In the genomic region with DNA sequence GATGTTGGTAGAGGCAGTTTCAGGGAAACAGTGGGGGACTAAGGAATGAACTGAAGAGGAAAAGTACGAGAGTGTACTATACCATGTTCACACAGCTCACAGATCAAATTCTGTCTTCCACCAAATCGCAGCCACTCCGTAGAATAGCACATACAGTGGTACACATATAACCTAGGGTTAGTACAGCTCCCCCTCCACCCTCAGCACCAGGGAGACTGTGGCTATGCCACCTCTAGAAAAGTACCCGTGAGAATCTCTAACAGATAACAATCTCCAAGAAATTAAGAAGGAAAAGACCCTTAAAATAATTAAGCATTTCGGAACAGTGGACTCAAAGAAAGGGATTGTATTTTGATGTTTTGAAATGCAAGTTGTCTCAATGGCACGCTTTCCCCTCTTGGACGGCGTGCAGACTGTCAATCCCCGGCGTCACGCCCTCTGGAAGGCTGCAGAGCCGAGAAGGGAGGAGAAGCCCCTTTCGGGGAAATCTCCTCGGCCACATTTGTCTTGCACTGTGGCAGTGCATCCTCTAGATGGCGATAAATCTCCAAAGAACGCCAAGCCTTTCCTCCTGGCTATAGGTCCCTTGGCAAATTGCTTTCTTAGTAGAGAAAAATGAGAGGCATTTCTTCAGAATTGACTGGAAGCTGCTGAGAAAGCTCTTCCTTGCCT, we compare ENCODE assay signal across 8 cellular contexts.
A peak's percentile ranks its signal among the peaks of the same experiment; 100 is the strongest.
DNase-seq lines count a peak whose midpoint lies in the region; ATAC-seq and TF ChIP-seq lines count a peak whose summit lies in the region.

No MANE protein-coding gene starts in this region.

- H4K20me1 ChIP-seq in DND-41 (ENCODE audit: insufficient read depth, low read length) (no peaks in the 10 kb centered on the region), OCI-LY3 (ENCODE audit: insufficient read depth, low read length) (no peaks in the 10 kb centered on the region)

- 0 out of 2 replicates have a peak overlapping the region, but pooled peaks have one; percentile 15 for H2AFZ ChIP-seq in DND-41 (ENCODE audit: low read depth, low read length)
- H2AFZ ChIP-seq in OCI-LY3 (ENCODE audit: low read depth, low read length): peak overlapping the region; percentile 67

- H3K27me3 ChIP-seq in DND-41 (ENCODE audit: insufficient read depth, low read length, poor library complexity): peaks cover 5% of the 10 kb centered on the region
- 0 out of 2 replicates have a peak, but pooled peaks cover 9% of the 10 kb centered on the region for H3K27me3 ChIP-seq in OCI-LY3 (ENCODE audit: low read depth, low read length)
- H3K27me3 ChIP-seq in foreskin keratinocyte: peaks cover 17% of the 10 kb centered on the region

- H3K36me3 ChIP-seq in DND-41 (ENCODE audit: insufficient read depth, low read length) (no peaks in the 10 kb centered on the region), OCI-LY3 (replicated peaks; ENCODE audit: low read depth, low read length) (no peaks in the 10 kb centered on the region)

- H3K79me2 ChIP-seq in DND-41 (ENCODE audit: insufficient read depth, low read length) (no peaks in the 10 kb centered on the region), OCI-LY3 (ENCODE audit: low read length) (no peaks in the 10 kb centered on the region)

- TF ChIP-seq CTCF in DND-41 (IDR thresholded peaks at IDR 0.05; ENCODE audit: borderline replicate concordance, extremely low read depth, low read length, poor library complexity, severe bottlenecking) (peak; percentile 90), OCI-LY3 (IDR thresholded peaks at IDR 0.05; ENCODE audit: low read depth, low read length) (peak; percentile 61), foreskin keratinocyte (conservative IDR thresholded peaks at IDR 0.05) (peak; percentile 74), omental fat pad (IDR thresholded peaks at IDR 0.05) (peak in 1 of 3 donors; percentile 42)

- no peaks in the 10 kb centered on the region for H3K36me3 Mint-ChIP-seq in activated T-helper 1 cell treated with anti-CD3 and anti-CD28 coated beads, Interleukin-12 subunit alpha, Interleukin-12 subunit beta, Interleukin-2, Interleukin-4 antibody, amounts not matched to agents 30 ng/mL and 10 ng/mL and 1 ng/mL, durations not matched to agents 14 hours and 24 hours and 36 hours (ENCODE audit: low read depth)

- no peak overlapping the region for H3K27ac Mint-ChIP-seq in activated T-helper 1 cell treated with anti-CD3 and anti-CD28 coated beads, Interleukin-12 subunit alpha, Interleukin-12 subunit beta, Interleukin-2, Interleukin-4 antibody, amounts not matched to agents 30 ng/mL and 10 ng/mL and 1 ng/mL, durations not matched to agents 14 hours and 24 hours and 36 hours

- H3K9me3 ChIP-seq in DND-41 (ENCODE audit: insufficient read depth, low read length, severe bottlenecking): no peaks in the 10 kb centered on the region
- H3K9me3 ChIP-seq in OCI-LY3 (ENCODE audit: insufficient read depth, low read length): no peaks in the 10 kb centered on the region

- H3K27ac ChIP-seq in DND-41 (ENCODE audit: low read length) (no peak overlapping the region), OCI-LY3 (ENCODE audit: low read length) (no peak overlapping the region), foreskin keratinocyte (no peak overlapping the region)

- H3K4me3 Mint-ChIP-seq in activated T-helper 1 cell treated with anti-CD3 and anti-CD28 coated beads, Interleukin-12 subunit alpha, Interleukin-12 subunit beta, Interleukin-2, Interleukin-4 antibody, amounts not matched to agents 30 ng/mL and 10 ng/mL and 1 ng/mL, durations not matched to agents 14 hours and 24 hours and 36 hours: no peak overlapping the region

- H3K4me3 ChIP-seq in DND-41 (ENCODE audit: low read depth in 1 of 2, low read length in 2 of 2) (no peak overlapping the region), OCI-LY3 (ENCODE audit: low read length) (peak overlapping the region; percentile 51)

- peaks cover 12% of the 10 kb centered on the region for H3K4me1 Mint-ChIP-seq in activated T-helper 1 cell treated with anti-CD3 and anti-CD28 coated beads, Interleukin-12 subunit alpha, Interleukin-12 subunit beta, Interleukin-2, Interleukin-4 antibody, amounts not matched to agents 30 ng/mL and 10 ng/mL and 1 ng/mL, durations not matched to agents 14 hours and 24 hours and 36 hours (ENCODE audit: low read depth)

- H3K9ac ChIP-seq in DND-41 (ENCODE audit: low read depth, low read length) (no peak overlapping the region), OCI-LY3 (ENCODE audit: low read length) (no peak overlapping the region)

- DNase-seq in DND-41 (peak; percentile 60), foreskin keratinocyte (peak; percentile 9 to 42), omental fat pad (ENCODE audit: low spot score) (peak; percentile 31), GOT3 (lab: John Stamatoyannopoulos, UW) (no peak)
- DNase-seq in activated T-helper 1 cell treated with anti-CD3 and anti-CD28 coated beads, Interleukin-12 subunit alpha, Interleukin-12 subunit beta, Interleukin-2, Interleukin-4 antibody, amounts not matched to agents 30 ng/mL and 10 ng/mL and 1 ng/mL, durations not matched to agents 14 hours and 24 hours and 36 hours (ENCODE audit: low spot score): peak; percentile 6

- peak; percentile 93 for ATAC-seq in DND-41 (ENCODE audit: insufficient read depth, low read depth)
- peak; percentile 86 for ATAC-seq in GM19463 (IDR thresholded peaks at IDR 0.05; ENCODE audit: unreplicated experiment)
- ATAC-seq in HG03460 (IDR thresholded peaks at IDR 0.05; ENCODE audit: unreplicated experiment): peak; percentile 88
- peak; percentile 86 for ATAC-seq in foreskin keratinocyte
- ATAC-seq in omental fat pad (ENCODE audit: low FRiP score): peak; percentile 74

- H3K27me3 Mint-ChIP-seq in activated T-helper 1 cell treated with anti-CD3 and anti-CD28 coated beads, Interleukin-12 subunit alpha, Interleukin-12 subunit beta, Interleukin-2, Interleukin-4 antibody, amounts not matched to agents 30 ng/mL and 10 ng/mL and 1 ng/mL, durations not matched to agents 14 hours and 24 hours and 36 hours (ENCODE audit: insufficient read depth): peaks cover 12% of the 10 kb centered on the region

- H3K9me3 Mint-ChIP-seq in activated T-helper 1 cell treated with anti-CD3 and anti-CD28 coated beads, Interleukin-12 subunit alpha, Interleukin-12 subunit beta, Interleukin-2, Interleukin-4 antibody, amounts not matched to agents 30 ng/mL and 10 ng/mL and 1 ng/mL, durations not matched to agents 14 hours and 24 hours and 36 hours: no peaks in the 10 kb centered on the region

- intact Hi-C loops in activated T-helper 1 cell treated with anti-CD3 and anti-CD28 coated beads, Interleukin-12 subunit alpha, Interleukin-12 subunit beta, Interleukin-2, Interleukin-4 antibody, amounts not matched to agents 30 ng/mL and 10 ng/mL and 1 ng/mL, durations not matched to agents 14 hours and 24 hours and 36 hours (cut with micrococcal nuclease): loop anchor here (1.0 kb wide), 1 partner anchor 175 kb away; no protein-coding TSS in a partner anchor

- H3K4me1 ChIP-seq in DND-41 (ENCODE audit: insufficient read depth, low read length) (peaks cover 8% of the 10 kb centered on the region), OCI-LY3 (ENCODE audit: low read length) (peaks cover 6% of the 10 kb centered on the region), foreskin keratinocyte (no peaks in the 10 kb centered on the region)

- H3K4me2 ChIP-seq in DND-41 (ENCODE audit: insufficient read depth, low read length) (no peak overlapping the region), OCI-LY3 (ENCODE audit: low read length) (peak overlapping the region; percentile 55)
